ENCODE assay signal across 23 cellular contexts in genomic region chr15:62927196-62927595, GRCh38.
DNase-seq lines count a peak whose midpoint lies in the region; ATAC-seq, FAIRE-seq and TF ChIP-seq lines count a peak whose summit lies in the region.
"Had no signal": no experiment of that assay in that cellular context is flagged by ENCODE, and none has a peak within 500 bp of the region (broad histone marks: within the 10 kb centered on the region; RNA-seq: fewer than 3 reads in every experiment).

No MANE protein-coding gene starts in this region.

- no peaks in the 10 kb centered on the region for H3K9me3 Mint-ChIP-seq in astrocyte (ENCODE audit: unreplicated experiment)
- H3K9me3 Mint-ChIP-seq: GM23338 had no signal

- H3K9me2 ChIP-seq in SK-N-SH = no peaks in the 10 kb centered on the region

- H3K4me1 ChIP-seq in SK-N-SH (ENCODE audit: control insufficient read depth in 1 of 2, insufficient read depth in 2 of 2, low read depth in 1 of 2, low read length in 1 of 2) = peaks cover 14 to 21% of the 10 kb centered on the region in 2 experiments; a peak in 3 of 4 replicates
- H3K4me1 ChIP-seq in astrocyte (ENCODE audit: insufficient read depth, low read length) = peaks cover 30% of the 10 kb centered on the region
- H3K4me1 ChIP-seq in smooth muscle cell (ENCODE audit: low read depth) = peaks cover 7% of the 10 kb centered on the region
- H3K4me1 ChIP-seq: HAP-1 had no signal

- CTCF ChIA-PET in SK-N-SH (lab: Yijun Ruan, JAX) = interaction anchor here (1.1 to 2.5 kb wide), 3 partner anchors 13 to 145 kb away, joined by 3 to 9 read pairs (median 4); no protein-coding TSS in a partner anchor

- H3K4me3 Mint-ChIP-seq in astrocyte (ENCODE audit: unreplicated experiment) = peak overlapping the region; percentile 23
- H3K4me3 Mint-ChIP-seq: CD8-positive, alpha-beta memory T cell; GM23338 had no signal

- H3K79me2 ChIP-seq in SK-N-SH (ENCODE audit: insufficient read depth) (peaks cover 6% of the 10 kb centered on the region; the same call in 1 of the 2 replicates), astrocyte (ENCODE audit: insufficient read depth, low read length) (no peaks in the 10 kb centered on the region), smooth muscle cell (ENCODE audit: low read depth) (no peaks in the 10 kb centered on the region)

- FAIRE-seq in astrocyte (lab: Jason Lieb, UNC) = no peak
- FAIRE-seq: HepG2 had no signal

- ATAC-seq in SK-N-SH treated with all-trans-retinoic acid at 6 μM for 48 hours = no peak
- ATAC-seq: GM23338 had no signal

- H3K27me3 ChIP-seq in SK-N-SH (ENCODE audit: insufficient read depth) = no peaks in the 10 kb centered on the region
- no peaks in the 10 kb centered on the region for H3K27me3 ChIP-seq in astrocyte (ENCODE audit: insufficient read depth, low read length)
- no peaks in the 10 kb centered on the region for H3K27me3 ChIP-seq in smooth muscle cell (ENCODE audit: low read depth)

- POLR2A ChIA-PET in SK-N-SH (lab: Yijun Ruan, JAX) = no interaction called here

- no peaks in the 10 kb centered on the region for H3K36me3 ChIP-seq in SK-N-SH (replicated peaks in 1 of 2; ENCODE audit: control insufficient read depth in 1 of 2, insufficient read depth in 2 of 2, low read length in 1 of 2)
- no peaks in the 10 kb centered on the region for H3K36me3 ChIP-seq in astrocyte (ENCODE audit: insufficient read depth, low read length)
- no peaks in the 10 kb centered on the region for H3K36me3 ChIP-seq in smooth muscle cell (ENCODE audit: low read depth)
- H3K36me3 ChIP-seq: HAP-1 had no signal

- no peak overlapping the region for H3K4me2 ChIP-seq in SK-N-SH
- H3K4me2 ChIP-seq in astrocyte (ENCODE audit: low read length) = no peak overlapping the region
- peak overlapping the region; percentile 2 for H3K4me2 ChIP-seq in smooth muscle cell
- H3K4me2 ChIP-seq: GM23338, PC-9 had no signal

- DNase-seq in SK-N-SH (no peak), astrocyte (ENCODE audit: low read depth) (no peak), kidney tubule cell (ENCODE audit: low spot score) (peak; percentile 81), smooth muscle cell (lab: John Stamatoyannopoulos, UW; ENCODE audit: unreplicated experiment) (no peak), Kasumi-1 (lab: John Stamatoyannopoulos, UW) (no peak), ureter (ENCODE audit: low spot score) (no peak)
- DNase-seq in activated T-cell treated with anti-CD3 and anti-CD28 coated beads, Interleukin-2, amount 50 U/mL, for 1 hour = no peak
- DNase-seq: CD8-positive, alpha-beta memory T cell; KBM-7; NCI-H1092; NCI-H1436; NCI-H2029; NCI-H2227 treated with DMSO at 0.1 percent for 48 hours; NCI-H510A treated with DMSO at 0.1 percent for 48 hours; NCI-H748 treated with DMSO at 0.1 percent for 48 hours; PC-9 had no signal

- H3K27me3 Mint-ChIP-seq in astrocyte (ENCODE audit: low read depth, unreplicated experiment) = no peaks in the 10 kb centered on the region

- H3K27ac Mint-ChIP-seq in astrocyte (ENCODE audit: unreplicated experiment) = peak overlapping the region; percentile 96
- H3K27ac Mint-ChIP-seq: CD8-positive, alpha-beta memory T cell; GM23338 had no signal

- H3K4me1 Mint-ChIP-seq in astrocyte (ENCODE audit: low read depth, unreplicated experiment) = peaks cover 44% of the 10 kb centered on the region
- H3K4me1 Mint-ChIP-seq: CD8-positive, alpha-beta memory T cell; GM23338 had no signal

- H3F3A ChIP-seq in SK-N-SH (replicated peaks; ENCODE audit: insufficient read depth) (peaks cover 53% of the 10 kb centered on the region), smooth muscle cell (ENCODE audit: low read depth) (peaks cover 24% of the 10 kb centered on the region)

- TF ChIP-seq RAD21 in SK-N-SH (IDR thresholded peaks at IDR 0.05; ENCODE audit: low read length) = no peak

- no peak for TF ChIP-seq CTCF in SK-N-SH (IDR thresholded peaks at IDR 0.05)
- TF ChIP-seq CTCF in astrocyte (IDR thresholded peaks at IDR 0.05; ENCODE audit: insufficient read depth, low read depth, low read length) = no peak
- no peak for TF ChIP-seq CTCF in smooth muscle cell (IDR thresholded peaks at IDR 0.05; ENCODE audit: borderline replicate concordance, insufficient read depth, poor library complexity, severe bottlenecking)

- no peak overlapping the region for H2AFZ ChIP-seq in SK-N-SH (ENCODE audit: low read depth)
- H2AFZ ChIP-seq in astrocyte (ENCODE audit: low read depth, low read length) = no peak overlapping the region
- H2AFZ ChIP-seq in smooth muscle cell (ENCODE audit: low read depth) = no peak overlapping the region
- H2AFZ ChIP-seq: GM23338, PC-9 had no signal

- peak overlapping the region; percentile 95 to 96; a peak in 3 of 4 replicates for H3K27ac ChIP-seq in SK-N-SH (ENCODE audit: low read depth in 2 of 2, low read length in 1 of 2)
- no peak overlapping the region for H3K27ac ChIP-seq in astrocyte (ENCODE audit: low read depth, low read length)
- peak overlapping the region; percentile 95 for H3K27ac ChIP-seq in smooth muscle cell (ENCODE audit: low read depth)
- H3K27ac ChIP-seq: 22Rv1, C4-2B, HL-60, PC-9 had no signal

- H3K9me3 ChIP-seq in SK-N-SH (no peaks in the 10 kb centered on the region), astrocyte (ENCODE audit: insufficient read depth, low read depth, low read length) (no peaks in the 10 kb centered on the region), smooth muscle cell (replicated peaks; ENCODE audit: low read depth) (no peaks in the 10 kb centered on the region)
- H3K9me3 ChIP-seq: HAP-1 had no signal

- no peak for TF ChIP-seq EP300 in SK-N-SH (IDR thresholded peaks at IDR 0.05; ENCODE audit: borderline replicate concordance in 1 of 2, low read depth in 1 of 2, low read length in 1 of 2)

- no peak overlapping the region for H3K4me3 ChIP-seq in SK-N-SH (ENCODE audit: low read depth in 2 of 2, low read length in 1 of 2)
- no peak overlapping the region for H3K4me3 ChIP-seq in astrocyte (ENCODE audit: insufficient read depth, low read depth, low read length)
- no peak overlapping the region for H3K4me3 ChIP-seq in smooth muscle cell
- H3K4me3 ChIP-seq: GM23338, HAP-1, PC-9 had no signal

- H3K9ac ChIP-seq in SK-N-SH (peak overlapping the region; percentile 51; the same call in 1 of the 2 replicates), astrocyte (ENCODE audit: low read length) (no peak overlapping the region), smooth muscle cell (ENCODE audit: low read depth) (no peak overlapping the region)

- peaks cover 2% of the 10 kb centered on the region for H3K36me3 Mint-ChIP-seq in astrocyte (ENCODE audit: low read depth, unreplicated experiment)
- H3K36me3 Mint-ChIP-seq: CD8-positive, alpha-beta memory T cell had no signal

- H4K20me1 ChIP-seq in SK-N-SH (ENCODE audit: insufficient read depth) (no peaks in the 10 kb centered on the region), astrocyte (ENCODE audit: insufficient read depth, low read length) (no peaks in the 10 kb centered on the region), smooth muscle cell (ENCODE audit: low read depth) (no peaks in the 10 kb centered on the region)

TF ChIP-seq in SK-N-SH, 30 proteins besides CTCF, POLR2A, EP300 and RAD21:
- TF ChIP-seq NFIC (IDR thresholded peaks at IDR 0.05; ENCODE audit: borderline replicate concordance) (no peak), FOSL2 (IDR thresholded peaks at IDR 0.05; ENCODE audit: borderline replicate concordance, low read depth) (no peak), POLR2AphosphoS5 (IDR thresholded peaks at IDR 0.05; ENCODE audit: low read depth, low read length) (no peak), FOXM1 (IDR thresholded peaks at IDR 0.05; ENCODE audit: low read depth) (no peak), TCF12 (IDR thresholded peaks at IDR 0.05) (no peak), EZH2phosphoT487 (IDR thresholded peaks at IDR 0.05; ENCODE audit: borderline replicate concordance, low read depth) (no peak), RCOR1 (IDR thresholded peaks at IDR 0.05; ENCODE audit: low read length) (no peak), PBX3 (IDR thresholded peaks at IDR 0.05) (no peak)

TF ChIP-seq in SK-N-SH treated with all-trans-retinoic acid at 6 μM for 48 hours, 23 proteins besides CTCF, POLR2A, EP300 and RAD21 (continues in another document):
- no peak for TF ChIP-seq ZFP30 (CRISPR knock-in tag; IDR thresholded peaks at IDR 0.05)
- TF ChIP-seq TSHZ2 (CRISPR knock-in tag; IDR thresholded peaks at IDR 0.05) = no peak
- no peak for TF ChIP-seq ZFP3 (CRISPR knock-in tag; IDR thresholded peaks at IDR 0.05)
- no peak for TF ChIP-seq CSRNP3 (CRISPR knock-in tag; IDR thresholded peaks at IDR 0.05)
- no peak for TF ChIP-seq ARNTL (CRISPR knock-in tag; IDR thresholded peaks at IDR 0.05; ENCODE audit: borderline replicate concordance, low read depth)
- TF ChIP-seq RARB (CRISPR knock-in tag; IDR thresholded peaks at IDR 0.05) = no peak
